Comparison of ENCODE assay signal across 10 cellular contexts in genomic region chr1:159826436-159827101, GRCh38. TPM values are rescaled to one million over a fixed set of nuclear protein-coding genes. Genes with fewer than 3 reads are reported as not detected.
DNase-seq lines count a peak whose midpoint lies in the region; ATAC-seq lines count a peak whose summit lies in the region.
"Had no signal": no experiment of that assay in that cellular context is flagged by ENCODE, and none has a peak within 500 bp of the region (broad histone marks: within the 10 kb centered on the region; RNA-seq: fewer than 3 reads in every experiment).

SLAMF8 (plus strand) TSS chr1:159826873; CDS start chr1:159826899, 26 bp downstream.

- peak; percentile 49 for ATAC-seq in HG03457 (IDR thresholded peaks at IDR 0.05; ENCODE audit: unreplicated experiment)
- peak; percentile 84 for ATAC-seq in activated CD8-positive, alpha-beta memory T cell treated with anti-CD3 and anti-CD28 coated beads, Interleukin-2, amount 10 ng/mL, durations not matched to agents 7 days and 5 days

- peak within 1 kb of the TSS; percentile 83 for H3K27ac Mint-ChIP-seq in activated CD8-positive, alpha-beta memory T cell treated with anti-CD3 and anti-CD28 coated beads, Interleukin-2, amount 10 ng/mL, durations not matched to agents 7 days and 5 days

- H3K36me3 Mint-ChIP-seq in activated CD8-positive, alpha-beta memory T cell treated with anti-CD3 and anti-CD28 coated beads, Interleukin-2, amount 10 ng/mL, durations not matched to agents 7 days and 5 days = peaks cover 17% of the 10 kb centered on the region
- H3K36me3 Mint-ChIP-seq: IgD-negative memory B cell had no signal

- peak within 1 kb of the TSS; percentile 25 for H3K4me3 Mint-ChIP-seq in activated CD8-positive, alpha-beta memory T cell treated with anti-CD3 and anti-CD28 coated beads, Interleukin-2, amount 10 ng/mL, durations not matched to agents 7 days and 5 days

- peaks cover 2% of the 10 kb centered on the region for H3K27me3 ChIP-seq in layer of hippocampus (ENCODE audit: control insufficient read depth, insufficient read depth, low read length)

- H3K4me1 Mint-ChIP-seq in activated CD8-positive, alpha-beta memory T cell treated with anti-CD3 and anti-CD28 coated beads, Interleukin-2, amount 10 ng/mL, durations not matched to agents 7 days and 5 days = peaks cover 50% of the 10 kb centered on the region

- DNase-seq in activated CD8-positive, alpha-beta memory T cell treated with anti-CD3 and anti-CD28 coated beads, Interleukin-2, amount 10 ng/mL, durations not matched to agents 7 days and 5 days = peak; percentile 95
- peak; percentile 22 to 41 for DNase-seq in stimulated activated CD8-positive, alpha-beta memory T cell treated with anti-CD3 and anti-CD28 coated beads, Interleukin-7, amount 100 ng/mL, for 1 hour (ENCODE audit: low read depth in 2 of 2)
- DNase-seq in NCI-H2081 (lab: John Stamatoyannopoulos, UW) (no peak), GM03348 (ENCODE audit: low spot score) (no peak), amniotic stem cell (lab: John Stamatoyannopoulos, UW) (no peak), RKO (ENCODE audit: low spot score) (no peak)

- CTCF ChIA-PET in activated CD8-positive, alpha-beta memory T cell treated with anti-CD3 and anti-CD28 coated beads, Interleukin-2, amount 10 ng/mL, durations not matched to agents 7 days and 5 days (lab: Charles Lee) = interaction anchor here (0.7 to 3.5 kb wide), 15 partner anchors 10 to 181 kb away, joined by 3 to 17 read pairs (median 6); partner anchors contain the start of genes DUSP23 and FCRL6

- peak within 1 kb of the TSS; percentile 55 for H3K27ac ChIP-seq in layer of hippocampus (ENCODE audit: low read depth, low read length)

- H3K9me3 Mint-ChIP-seq in activated CD8-positive, alpha-beta memory T cell treated with anti-CD3 and anti-CD28 coated beads, Interleukin-2, amount 10 ng/mL, durations not matched to agents 7 days and 5 days (ENCODE audit: low read depth) = peaks cover 2% of the 10 kb centered on the region
- H3K9me3 Mint-ChIP-seq: IgD-negative memory B cell had no signal

- H3K27me3 Mint-ChIP-seq in activated CD8-positive, alpha-beta memory T cell treated with anti-CD3 and anti-CD28 coated beads, Interleukin-2, amount 10 ng/mL, durations not matched to agents 7 days and 5 days = peaks cover 55% of the 10 kb centered on the region

RNA-seq across cellular contexts. Expression of gene SLAMF8, which starts in this region (rescaled TPM):
- 1 to 10 TPM in 1 of 2 experiments, under 1 TPM in 1; 0.70 to 1.5 TPM for total RNA-seq in activated CD8-positive, alpha-beta memory T cell treated with anti-CD3 and anti-CD28 coated beads, Interleukin-2, amount 10 ng/mL, durations not matched to agents 7 days and 5 days
- total RNA-seq: epithelial cell of proximal tubule had no signal

Comparison
In these comparisons a context has a peak if more than half of its experiments do, and no peak if none do; other contexts are left out.
1. DNase-seq: peak in activated CD8-positive, alpha-beta memory T cell treated with anti-CD3 and anti-CD28 coated beads, Interleukin-2, amount 10 ng/mL, durations not matched to agents 7 days and 5 days (single experiment) and stimulated activated CD8-positive, alpha-beta memory T cell treated with anti-CD3 and anti-CD28 coated beads, Interleukin-7, amount 100 ng/mL, for 1 hour (2 of 2); none in NCI-H2081 (0 of 2), GM03348 (single experiment), amniotic stem cell (single experiment) and RKO (single experiment).